Comparison of ENCODE assay signal across 8 cellular contexts in genomic region chr7:149625339-149625946, GRCh38.
DNase-seq lines count a peak whose midpoint lies in the region; ATAC-seq and TF ChIP-seq lines count a peak whose summit lies in the region.

No MANE protein-coding gene starts in this region.

- H3K9me3 Mint-ChIP-seq in CD4-positive, alpha-beta T cell: no peaks in the 10 kb centered on the region
- H3K9me3 Mint-ChIP-seq in naive thymus-derived CD4-positive, alpha-beta T cell: no peaks in the 10 kb centered on the region

- H3F3A ChIP-seq in OCI-LY1 (ENCODE audit: insufficient read depth, low read length): no peaks in the 10 kb centered on the region

- H3K9me3 ChIP-seq in CD4-positive, alpha-beta T cell (ENCODE audit: control insufficient read depth, low read length): no peaks in the 10 kb centered on the region
- H3K9me3 ChIP-seq in OCI-LY1 (ENCODE audit: low read length) (no peaks in the 10 kb centered on the region), stomach (no peaks in the 10 kb centered on the region)
- no peaks in the 10 kb centered on the region for H3K9me3 ChIP-seq in naive thymus-derived CD4-positive, alpha-beta T cell (ENCODE audit: control insufficient read depth in 2 of 3, low read length in 3 of 3)

- H3K4me1 Mint-ChIP-seq in CD4-positive, alpha-beta T cell (ENCODE audit: low read depth): peaks cover 40% of the 10 kb centered on the region
- H3K4me1 Mint-ChIP-seq in naive thymus-derived CD4-positive, alpha-beta T cell: peaks cover 21 to 39% (median 36%) of the 10 kb centered on the region in 7 donors

- intact Hi-C loops in CD4-positive, alpha-beta T cell (cut with DNase I, micrococcal nuclease): loop anchor here (2.0 to 10.0 kb wide), 8 partner anchors 25 to 1607 kb away; partner anchors contain the start of genes CHPF2 (in 1 of the 2), ZNF398 (in 1 of the 2), ZNF467 (in 1 of the 2) and ZNF746 (in 1 of the 2)
- intact Hi-C loops in naive thymus-derived CD4-positive, alpha-beta T cell (cut with micrococcal nuclease): loop anchor here (1.0 to 10.0 kb wide), 10 partner anchors 129 to 1889 kb away; partner anchors contain the start of genes ZNF425 (in 2 of the 2), CHPF2 (in 1 of the 2), RHEB (in 1 of the 2) and ZNF746 (in 1 of the 2)
- intact Hi-C loops in stomach (cut with DNase I; ENCODE audit: low total_unique reads): no loop called here

- peak overlapping the region; percentile 98 for H3K4me3 Mint-ChIP-seq in CD4-positive, alpha-beta T cell
- peak overlapping the region; percentile 68 to 96 (median 92) for H3K4me3 Mint-ChIP-seq in naive thymus-derived CD4-positive, alpha-beta T cell

- no peaks in the 10 kb centered on the region for H3K27me3 ChIP-seq in CD4-positive, alpha-beta T cell (ENCODE audit: control insufficient read depth, insufficient read depth, low read length)
- peaks cover 9% of the 10 kb centered on the region; the same call in 1 of the 2 replicates for H3K27me3 ChIP-seq in OCI-LY1 (ENCODE audit: insufficient read depth, low read length)
- no peaks in the 10 kb centered on the region for H3K27me3 ChIP-seq in naive thymus-derived CD4-positive, alpha-beta T cell (ENCODE audit: control insufficient read depth in 2 of 2, insufficient read depth in 2 of 2, low read length in 2 of 2)
- peaks cover 0 to 2% (median 0%) of the 10 kb centered on the region in 3 donors for H3K27me3 ChIP-seq in stomach

- no peaks in the 10 kb centered on the region for H4K20me1 ChIP-seq in OCI-LY1 (ENCODE audit: insufficient read depth, low read length)

- POLR2A ChIA-PET in CD4-positive, alpha-beta T cell (lab: Charles Lee): interaction anchor here (0.7 to 2.0 kb wide), 10 partner anchors 25 to 430 kb away, joined by 3 to 11 read pairs (median 4); partner anchors contain the start of genes ZNF282, ZNF777 and ZNF783
- POLR2A ChIA-PET in naive thymus-derived CD4-positive, alpha-beta T cell (lab: Charles Lee): interaction anchor here (1.1 to 1.3 kb wide), 2 partner anchors 27 to 167 kb away, joined by 3 read pairs; no protein-coding TSS in a partner anchor

- H3K79me2 ChIP-seq in OCI-LY1 (ENCODE audit: insufficient read depth, low read length): no peaks in the 10 kb centered on the region

- peak; percentile 26 to 59 (median 38) for DNase-seq in CD4-positive, alpha-beta T cell
- DNase-seq in H4 (ENCODE audit: low spot score): peak; percentile 39
- peak; percentile 72 to 73 for DNase-seq in activated T-cell treated with anti-CD3 and anti-CD28 coated beads, Interleukin-2, amount 50 U/mL, for 48 hours
- peak; percentile 64 for DNase-seq in fibroblast of pulmonary artery (ENCODE audit: low read depth)
- DNase-seq in naive thymus-derived CD4-positive, alpha-beta T cell: peak; percentile 14 to 56 (median 42)
- DNase-seq in stomach: peak; percentile 66

- TF ChIP-seq CTCF in CD4-positive, alpha-beta T cell (IDR thresholded peaks at IDR 0.05): peak; percentile 56
- TF ChIP-seq CTCF in OCI-LY1 (IDR thresholded peaks at IDR 0.05; ENCODE audit: low read length) (peak; percentile 95), fibroblast of pulmonary artery (IDR thresholded peaks at IDR 0.05; ENCODE audit: low read length, missing control alignments) (peak; percentile 65), stomach (IDR thresholded peaks at IDR 0.05) (peak in 5 of 7 experiments; percentile 19 to 63 (median 37))

- H3K36me3 Mint-ChIP-seq in CD4-positive, alpha-beta T cell (ENCODE audit: low read depth): peaks cover 35% of the 10 kb centered on the region
- peaks cover 0 to 12% (median 5%) of the 10 kb centered on the region in 5 donors for H3K36me3 Mint-ChIP-seq in naive thymus-derived CD4-positive, alpha-beta T cell

- H3K36me3 ChIP-seq in OCI-LY1 (ENCODE audit: insufficient read depth, low read length) (peaks cover 8% of the 10 kb centered on the region), stomach (peaks cover 7 to 14% (median 10%) of the 10 kb centered on the region in 4 donors)
- peaks cover 0 to 9% (median 6%) of the 10 kb centered on the region in 3 experiments for H3K36me3 ChIP-seq in naive thymus-derived CD4-positive, alpha-beta T cell (ENCODE audit: control insufficient read depth in 2 of 3, insufficient read depth in 3 of 3, low read length in 3 of 3)

- WGBS in stomach, 5 donors: 24 to 34% (median 26%) methylated on average over 17 of the region's 17 CpGs

- peaks cover 3% of the 10 kb centered on the region for H3K27me3 Mint-ChIP-seq in CD4-positive, alpha-beta T cell
- peaks cover 0 to 24% (median 4%) of the 10 kb centered on the region in 5 donors for H3K27me3 Mint-ChIP-seq in naive thymus-derived CD4-positive, alpha-beta T cell

- H3K27ac ChIP-seq in CD4-positive, alpha-beta T cell (ENCODE audit: low read depth, low read length): no peak overlapping the region
- H3K27ac ChIP-seq in OCI-LY1 (ENCODE audit: low read depth, low read length, poor library complexity, severe bottlenecking) (no peak overlapping the region), stomach (peak overlapping the region in 4 of 5 donors; percentile 86 to 93 (median 88))
- peak overlapping the region; percentile 80 for H3K27ac ChIP-seq in naive thymus-derived CD4-positive, alpha-beta T cell (ENCODE audit: low read depth, low read length)

- H3K4me1 ChIP-seq in OCI-LY1 (ENCODE audit: insufficient read depth, low read length, severe bottlenecking) (peaks cover 40% of the 10 kb centered on the region), stomach (peaks cover 23 to 34% (median 29%) of the 10 kb centered on the region in 4 donors)
- H3K4me1 ChIP-seq in naive thymus-derived CD4-positive, alpha-beta T cell (ENCODE audit: control insufficient read depth in 2 of 2, insufficient read depth in 2 of 2, low read length in 2 of 2): peaks cover 19 to 37% of the 10 kb centered on the region in 2 donors

- H3K9me2 ChIP-seq in OCI-LY1 (ENCODE audit: low read depth, low read length): no peaks in the 10 kb centered on the region

- no peak for TF ChIP-seq EP300 in stomach (IDR thresholded peaks at IDR 0.05)

- H3K9ac ChIP-seq in OCI-LY1 (ENCODE audit: low read length): peak overlapping the region; percentile 60

- H2AFZ ChIP-seq in OCI-LY1 (ENCODE audit: low read length): peak overlapping the region; percentile 86

- peak overlapping the region; percentile 26 for H3K27ac Mint-ChIP-seq in CD4-positive, alpha-beta T cell
- peak overlapping the region in 6 of 9 donors; percentile 33 to 90 (median 44) for H3K27ac Mint-ChIP-seq in naive thymus-derived CD4-positive, alpha-beta T cell

- CTCF ChIA-PET in CD4-positive, alpha-beta T cell (lab: Charles Lee): interaction anchor here (0.6 to 2.3 kb wide), 23 partner anchors 8 to 1602 kb away, joined by 3 to 8 read pairs (median 4); partner anchors contain the start of genes ZNF777, ZNF783 and ZNF862
- CTCF ChIA-PET in naive thymus-derived CD4-positive, alpha-beta T cell (lab: Charles Lee): interaction anchor here (0.7 to 1.7 kb wide), 9 partner anchors 10 to 1238 kb away, joined by 3 to 6 read pairs (median 3); no protein-coding TSS in a partner anchor

- H3K4me2 ChIP-seq in OCI-LY1 (ENCODE audit: low read length): peak overlapping the region; percentile 79

- no peak for TF ChIP-seq POLR2A in stomach (IDR thresholded peaks at IDR 0.05)

- H3K4me3 ChIP-seq in OCI-LY1 (ENCODE audit: low read depth, low read length, poor library complexity, severe bottlenecking) (peak overlapping the region; percentile 69), fibroblast of pulmonary artery (replicated peaks; ENCODE audit: low read depth, low read length) (peak overlapping the region; percentile 72), stomach (peak overlapping the region; percentile 79 to 99 (median 86))
- peak overlapping the region; percentile 88 for H3K4me3 ChIP-seq in naive thymus-derived CD4-positive, alpha-beta T cell (ENCODE audit: low read length)

- peak; percentile 24 for ATAC-seq in CD4-positive, alpha-beta T cell (ENCODE audit: poor library complexity)
- no peak for ATAC-seq in naive thymus-derived CD4-positive, alpha-beta T cell
- ATAC-seq in GM18511 (IDR thresholded peaks at IDR 0.05; ENCODE audit: unreplicated experiment): no peak

Comparison
In these comparisons a context has a peak if more than half of its experiments do, and no peak if none do; other contexts are left out.
1. H3K27ac ChIP-seq: peak in naive thymus-derived CD4-positive, alpha-beta T cell (single experiment) and stomach (4 of 5); none in CD4-positive, alpha-beta T cell (single experiment) and OCI-LY1 (single experiment).
2. CTCF ChIP-seq: peak in every context shown above with its lines; median percentile 95 in OCI-LY1; 65 in fibroblast of pulmonary artery; 56 in CD4-positive, alpha-beta T cell; 37 in stomach.
3. Peak in every context shown above with its lines, with median percentiles within 50 percentile points of each other: DNase-seq and H3K4me3 ChIP-seq.